In the genomic region with DNA sequence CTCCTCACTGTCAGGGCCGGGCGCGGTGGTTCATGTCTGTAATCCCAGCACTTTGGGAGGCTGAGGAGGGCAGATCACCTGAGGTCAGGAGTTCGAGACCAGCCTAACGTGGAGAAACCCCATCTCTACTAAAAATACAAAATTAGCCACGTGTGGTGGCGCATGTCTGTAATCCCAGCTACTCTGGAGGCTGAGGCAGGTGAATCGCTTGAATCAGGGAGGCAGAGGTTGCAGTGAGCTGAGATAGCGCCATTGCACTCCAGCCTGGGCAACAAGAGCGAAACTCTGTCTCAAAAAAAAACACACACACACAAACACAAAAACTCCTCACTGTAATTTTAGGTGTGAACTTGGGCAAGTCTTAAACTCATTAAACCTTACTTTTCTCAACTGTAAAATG, we compare ENCODE assay signal across 4 cellular contexts. TPM values are rescaled to one million over a fixed set of nuclear protein-coding genes. Genes with fewer than 3 reads are reported as not detected.
DNase-seq lines count a peak whose midpoint lies in the region; ATAC-seq, FAIRE-seq and TF ChIP-seq lines count a peak whose summit lies in the region.
"Not testable (repeated sequence)": the region's sequence is repeated elsewhere in the genome, so short reads cannot be mapped to it uniquely, and the experiment has no call there.

No MANE protein-coding gene starts in this region.

- H3K4me3 ChIP-seq in BLaER1; IMR-90 (ENCODE audit: insufficient read depth, low read depth, low read length); GM12878: not testable (repeated sequence)

- not testable (repeated sequence) for H2BK20ac ChIP-seq in IMR-90 (ENCODE audit: low read depth, low read length)

- not testable (repeated sequence) for H2BK120ac ChIP-seq in IMR-90 (ENCODE audit: low read depth, low read length)

- CTCF ChIA-PET in IMR-90 (lab: Yijun Ruan, JAX), result not testable (repeated sequence)
- CTCF ChIA-PET in GM12878 (lab: Yijun Ruan, JAX), result interaction anchor here (1.2 to 3.5 kb wide), 6 partner anchors 10 to 45 kb away, joined by 3 to 17 read pairs (median 8); no protein-coding TSS in a partner anchor

- BruUV-seq in IMR-90 (replicated peaks; lab: Mats Ljungman, UMichigan); GM12878 (replicated peaks; lab: Mats Ljungman, UMichigan): not testable (repeated sequence)

- not testable (repeated sequence) for DNase-seq in IMR-90; GM12878 (ENCODE audit: low read depth, low spot score); neural crest cell (ENCODE audit: low read depth, low spot score)

- H2BK15ac ChIP-seq in IMR-90 (ENCODE audit: low read depth, low read length), result not testable (repeated sequence)

- not testable (repeated sequence) for TF ChIP-seq EP300 in GM12878 (IDR thresholded peaks at IDR 0.05; ENCODE audit: borderline replicate concordance in 1 of 2, control insufficient read depth in 1 of 2, low read depth in 2 of 2, low read length in 2 of 2)

- not testable (repeated sequence) for TF ChIP-seq CTCF in IMR-90 (conservative IDR thresholded peaks at IDR 0.05; ENCODE audit: low read depth, low read length); GM12878 (IDR thresholded peaks at IDR 0.05 in 2 of 3, conservative IDR thresholded peaks at IDR 0.05 in 1 of 3; ENCODE audit: control insufficient read depth in 2 of 3, extremely low read depth in 1 of 3, insufficient read depth in 1 of 3, low read depth in 3 of 3, low read length in 3 of 3); neural crest cell (conservative IDR thresholded peaks at IDR 0.05)

- H2AK5ac ChIP-seq in IMR-90 (ENCODE audit: low read depth, low read length), result not testable (repeated sequence)

- H3K4me2 ChIP-seq in BLaER1, result peak overlapping the region; percentile 79
- not testable (repeated sequence) for H3K4me2 ChIP-seq in IMR-90 (ENCODE audit: low read depth, low read length); GM12878 (ENCODE audit: control insufficient read depth, insufficient read depth)

- peaks cover 49% of the 10 kb centered on the region for H3K4me1 ChIP-seq in BLaER1
- H3K4me1 ChIP-seq in IMR-90 (ENCODE audit: control insufficient read depth, insufficient read depth, low read length); GM12878 (ENCODE audit: control insufficient read depth, insufficient read depth, low read length): not testable (repeated sequence)

- dilution Hi-C loops in IMR-90 (cut with HindIII; ENCODE audit: low sequenced_read_pairs, unreplicated experiment), result not testable (repeated sequence)

- WGBS in IMR-90 (ENCODE audit: extremely low coverage in 2 of 2, insufficient read length in 1 of 2), 2 experiments, result no CpG with 5 or more reads among the region's 10 CpGs
- WGBS in GM12878 (ENCODE audit: insufficient coverage, insufficient replicate concordance, low lambda C conversion rate, missing lambda C conversion rate), result 83% methylated on average over 10 of the region's 10 CpGs

- not testable (repeated sequence) for H3K18ac ChIP-seq in IMR-90 (ENCODE audit: low read depth, low read length)

- H2BK5ac ChIP-seq in IMR-90 (ENCODE audit: low read depth, low read length, poor library complexity, severe bottlenecking), result not testable (repeated sequence)

- peaks cover 3 to 13% of the 10 kb centered on the region in 2 experiments; a peak in 2 of 4 replicates for H3K79me1 ChIP-seq in IMR-90 (ENCODE audit: low read depth in 1 of 2, low read length in 2 of 2)

- peaks cover 27% of the 10 kb centered on the region for H3K79me2 ChIP-seq in GM12878 (ENCODE audit: control insufficient read depth, insufficient read depth, low read length)

- H3K27me3 ChIP-seq in BLaER1; IMR-90 (ENCODE audit: control insufficient read depth, insufficient read depth, low read length); GM12878 (replicated peaks in 1 of 2; ENCODE audit: control insufficient read depth in 2 of 2, insufficient read depth in 2 of 2, low read length in 1 of 2): not testable (repeated sequence)

- RAD21 ChIA-PET in GM12878 (lab: Charles Lee; ENCODE audit: unreplicated experiment), result interaction anchor here (0.9 kb wide), 1 partner anchor 21 kb away, joined by 3 read pairs; no protein-coding TSS in a partner anchor

- not testable (repeated sequence) for H3K23ac ChIP-seq in IMR-90 (ENCODE audit: low read depth, low read length)

- not testable (repeated sequence) for H3K27me3 Mint-ChIP-seq in neural crest cell (ENCODE audit: low read depth)

- ATAC-seq in IMR-90 (ENCODE audit: low read depth); GM12878: not testable (repeated sequence)

- not testable (repeated sequence) for H2AFZ ChIP-seq in IMR-90 (replicated peaks; ENCODE audit: low read length, poor library complexity); GM12878 (ENCODE audit: control insufficient read depth, low read depth, low read length)

- H4K91ac ChIP-seq in IMR-90 (ENCODE audit: insufficient read depth, low read depth, low read length), result not testable (repeated sequence)

- peak overlapping the region; percentile 38 for H3K4me3 Mint-ChIP-seq in neural crest cell

- H3K36me3 Mint-ChIP-seq in neural crest cell (ENCODE audit: low read depth), result not testable (repeated sequence)

- not testable (repeated sequence) for H3K27ac Mint-ChIP-seq in neural crest cell (ENCODE audit: unreplicated experiment)

- TF ChIP-seq RAD21 in IMR-90 (IDR thresholded peaks at IDR 0.05; ENCODE audit: low read length); GM12878 (IDR thresholded peaks at IDR 0.05; ENCODE audit: insufficient read depth, low read depth, low read length): not testable (repeated sequence)

- H3K4ac ChIP-seq in IMR-90 (ENCODE audit: low read depth, low read length), result not testable (repeated sequence)

- H3K9me1 ChIP-seq in IMR-90 (ENCODE audit: insufficient read depth, low read length), result not testable (repeated sequence)

- 0 out of 2 replicates have a peak overlapping the region, but pooled peaks have one; percentile 15 for H3K14ac ChIP-seq in IMR-90 (replicated peaks; ENCODE audit: low read depth, low read length)

- intact Hi-C loops in IMR-90 (cut with micrococcal nuclease), result loop anchor here (5.0 kb wide), 1 partner anchor 358 kb away; no protein-coding TSS in a partner anchor
- intact Hi-C loops in GM12878 (cut with micrococcal nuclease; ENCODE audit: unreplicated experiment), result loop anchor here (2.0 kb wide), 1 partner anchor 21 kb away; no protein-coding TSS in a partner anchor

- TF ChIP-seq POLR2A in IMR-90 (IDR thresholded peaks at IDR 0.05; ENCODE audit: low read depth, low read length); GM12878 (IDR thresholded peaks at IDR 0.05; ENCODE audit: low read depth, low read length): not testable (repeated sequence)

- H3K56ac ChIP-seq in IMR-90 (ENCODE audit: extremely low read depth, insufficient read depth, low read length), result not testable (repeated sequence)

- not testable (repeated sequence) for H2AK9ac ChIP-seq in IMR-90 (replicated peaks; ENCODE audit: low read depth, low read length, poor library complexity)

- SMC1A ChIA-PET in GM12878 (lab: Charles Lee; ENCODE audit: uncharacterized antibody, unreplicated experiment), result interaction anchor here (0.7 to 2.7 kb wide), 4 partner anchors 11 to 89 kb away, joined by 3 to 16 read pairs (median 4); no protein-coding TSS in a partner anchor

- POLR2A ChIA-PET in IMR-90 (lab: Charles Lee; ENCODE audit: unreplicated experiment), result not testable (repeated sequence)
- POLR2A ChIA-PET in GM12878 (lab: Charles Lee), result interaction anchor here (1.0 to 9.5 kb wide), 6 partner anchors 11 to 802 kb away, joined by 3 to 118 read pairs (median 6); partner anchors contain the start of gene AKR1A1

- peaks cover 36% of the 10 kb centered on the region for H3K4me1 Mint-ChIP-seq in neural crest cell

- peak overlapping the region; percentile 97 for H3K27ac ChIP-seq in BLaER1
- not testable (repeated sequence) for H3K27ac ChIP-seq in IMR-90 (ENCODE audit: insufficient read depth, low read length); GM12878 (ENCODE audit: control insufficient read depth, insufficient read depth)

- H3K9ac ChIP-seq in BLaER1, result peak overlapping the region; percentile 98; the same call in 1 of the 2 replicates
- H3K9ac ChIP-seq in IMR-90 (ENCODE audit: low read depth, low read length); GM12878 (ENCODE audit: control insufficient read depth, insufficient read depth, low read length): not testable (repeated sequence)

- H4K20me1 ChIP-seq in BLaER1 (peaks cover 27% of the 10 kb centered on the region), IMR-90 (ENCODE audit: insufficient read depth, low read length) (peaks cover 26% of the 10 kb centered on the region)
- H4K20me1 ChIP-seq in GM12878 (ENCODE audit: control insufficient read depth, insufficient read depth), result not testable (repeated sequence)

- not testable (repeated sequence) for H3K9me3 Mint-ChIP-seq in neural crest cell

- in situ Hi-C loops in IMR-90 (cut with MboI; ENCODE audit: low sequenced_read_pairs); GM12878 (cut with MboI): not testable (repeated sequence)

- not testable (repeated sequence) for H4K8ac ChIP-seq in IMR-90 (ENCODE audit: low read depth in 2 of 2, low read length in 2 of 2)

- H3K9me3 ChIP-seq in BLaER1; IMR-90 (ENCODE audit: control insufficient read depth, insufficient read depth, low read length); GM12878 (replicated peaks; ENCODE audit: control insufficient read depth, insufficient read depth, low read length): not testable (repeated sequence)

- H4K5ac ChIP-seq in IMR-90 (ENCODE audit: low read depth, low read length), result not testable (repeated sequence)

- H3K36me3 ChIP-seq in BLaER1; IMR-90 (ENCODE audit: control insufficient read depth, insufficient read depth, low read length); GM12878 (ENCODE audit: control insufficient read depth in 2 of 2, insufficient read depth in 2 of 2, low read length in 1 of 2): not testable (repeated sequence)

- FAIRE-seq in GM12878 (lab: Jason Lieb, UNC), result not testable (repeated sequence)

RNA-seq across cellular contexts. Expression of gene PRDX1, which starts 2.3 kb away (rescaled TPM):
- 875 and 883 TPM in 2 replicates for total RNA-seq in IMR-90 (2012; rRNA removed)
- 530 and 612 TPM in 2 replicates for polyA plus RNA-seq in IMR-90 (2012; rRNA removed)
- 215 and 360 TPM in 2 replicates for polyA plus RNA-seq in IMR-90 (2012; cell fraction: cytosol; rRNA removed)
- polyA plus RNA-seq in IMR-90 (2012; cell fraction: nucleus; rRNA removed; ENCODE audit: low replicate concordance), result 38.8 and 276 TPM in 2 replicates
- 28.3 and 29.3 TPM in 2 replicates for total RNA-seq in GM12878 (2013; cell fraction: nucleolus; rRNA removed)
- total RNA-seq in GM12878 (2014; rRNA removed), result 822 and 988 TPM in 2 replicates
- 779 and 790 TPM in 2 replicates for total RNA-seq in GM12878 (2014; rRNA removed; fragmentation: Illumina TruSeq; extraction: Trizol)
- 630 and 659 TPM in 2 replicates for total RNA-seq in GM12878 (2021)
- 509 TPM for polyA plus RNA-seq in GM12878 (2011; ENCODE audit: low read depth)
- 784 and 883 TPM in 2 replicates for polyA plus RNA-seq in GM12878 (2011; rRNA removed)
- 460 and 514 TPM in 2 replicates for polyA plus RNA-seq in GM12878 (2011; cell fraction: cytosol; rRNA removed)
- 254 and 281 TPM in 2 replicates for polyA plus RNA-seq in GM12878 (2011; cell fraction: nucleus; rRNA removed)
- 373 and 379 TPM in 2 replicates for polyA plus RNA-seq in GM12878 (2012)
- 752 and 883 TPM in 2 replicates for polyA plus RNA-seq in GM12878 (2014; fragmentation: Illumina TruSeq; extraction: Trizol)
- polyA plus RNA-seq in GM12878 (2014; fragmentation: Nextera tagmentation; extraction: Ambion mirVana), result 1,000 to 10,000 TPM; 1,264 to 1,775 TPM
- 763 and 801 TPM in 2 replicates for polyA plus RNA-seq in GM12878 (2014; rRNA removed)
- 1,000 to 10,000 TPM; 1,223 to 1,315 TPM for polyA plus RNA-seq in GM12878 (2016; fragmentation: Nextera tagmentation; extraction: Ambion mirVana)
- polyA minus RNA-seq in GM12878 (2011; rRNA and poly(A)+ RNA removed), result 315 and 352 TPM in 2 replicates
- 102 and 104 TPM in 2 replicates for polyA minus RNA-seq in GM12878 (2011; cell fraction: cytosol; rRNA and poly(A)+ RNA removed)
- polyA minus RNA-seq in GM12878 (2011; cell fraction: nucleus; rRNA and poly(A)+ RNA removed), result 49.7 and 63.3 TPM in 2 replicates
- 317 and 334 TPM in 2 replicates for total RNA-seq in neural crest cell

RNA-seq across cellular contexts. Expression of gene MMACHC, which starts 23.9 kb away (rescaled TPM):
- total RNA-seq in IMR-90 (2012; rRNA removed) (5.2 and 6.4 TPM in 2 replicates), GM12878 (2014; rRNA removed) (10.8 and 13.6 TPM in 2 replicates), GM12878 (2014; rRNA removed; fragmentation: Illumina TruSeq; extraction: Trizol) (7.3 and 7.6 TPM in 2 replicates), GM12878 (2021) (14.2 and 14.8 TPM in 2 replicates), neural crest cell (9.7 and 12.5 TPM in 2 replicates)
- polyA plus RNA-seq in IMR-90 (2012; rRNA removed) (2.8 and 4.1 TPM in 2 replicates), GM12878 (2011; rRNA removed) (5.6 and 6.8 TPM in 2 replicates), GM12878 (2014; fragmentation: Illumina TruSeq; extraction: Trizol) (8.1 and 11.7 TPM in 2 replicates), GM12878 (2014; fragmentation: Nextera tagmentation; extraction: Ambion mirVana) (1 to 10 TPM; 4.6 to 5.7 TPM), GM12878 (2014; rRNA removed) (9.4 and 9.8 TPM in 2 replicates), GM12878 (2016; fragmentation: Nextera tagmentation; extraction: Ambion mirVana) (10 to 100 TPM in 1 of 2 experiments, 1 to 10 TPM in 1; 10.0 to 12.3 TPM)
- 3.2 and 3.3 TPM in 2 replicates for polyA plus RNA-seq in IMR-90 (2012; cell fraction: cytosol; rRNA removed)
- polyA plus RNA-seq in IMR-90 (2012; cell fraction: nucleus; rRNA removed; ENCODE audit: low replicate concordance), result 1.3 and 2.0 TPM in 2 replicates
- 5.3 and 6.3 TPM in 2 replicates for total RNA-seq in GM12878 (2013; cell fraction: nucleolus; rRNA removed)
- polyA plus RNA-seq in GM12878 (2011; ENCODE audit: low read depth), result 1.5 TPM
- polyA plus RNA-seq in GM12878 (2011; cell fraction: cytosol; rRNA removed), result 10.3 and 10.8 TPM in 2 replicates
- polyA plus RNA-seq in GM12878 (2011; cell fraction: nucleus; rRNA removed), result 5.8 and 6.5 TPM in 2 replicates
- polyA plus RNA-seq in GM12878 (2012), result 5.1 and 5.9 TPM in 2 replicates
- polyA minus RNA-seq in GM12878 (2011; rRNA and poly(A)+ RNA removed), result 12.1 and 19.3 TPM in 2 replicates
- 4.7 and 5.9 TPM in 2 replicates for polyA minus RNA-seq in GM12878 (2011; cell fraction: cytosol; rRNA and poly(A)+ RNA removed)
- 3.0 and 5.8 TPM in 2 replicates for polyA minus RNA-seq in GM12878 (2011; cell fraction: nucleus; rRNA and poly(A)+ RNA removed)

RNA-seq across cellular contexts. Expression of gene CCDC163, which starts 24.1 kb away (rescaled TPM):
- total RNA-seq in IMR-90 (2012; rRNA removed) (0.28 and 0.54 TPM in 2 replicates), GM12878 (2014; rRNA removed) (2.3 and 3.2 TPM in 2 replicates), GM12878 (2014; rRNA removed; fragmentation: Illumina TruSeq; extraction: Trizol) (2.0 and 2.1 TPM in 2 replicates), GM12878 (2021) (2.4 and 2.9 TPM in 2 replicates), neural crest cell (2.6 and 2.9 TPM in 2 replicates)
- polyA plus RNA-seq in IMR-90 (2012; rRNA removed) (0.89 and 1.0 TPM in 2 replicates), GM12878 (2011; rRNA removed) (2.6 and 3.2 TPM in 2 replicates), GM12878 (2014; fragmentation: Illumina TruSeq; extraction: Trizol) (2.7 and 3.0 TPM in 2 replicates), GM12878 (2014; fragmentation: Nextera tagmentation; extraction: Ambion mirVana) (1 to 10 TPM; 1.4 to 2.3 TPM), GM12878 (2014; rRNA removed) (3.6 and 5.3 TPM in 2 replicates), GM12878 (2016; fragmentation: Nextera tagmentation; extraction: Ambion mirVana) (1 to 10 TPM; 2.3 to 4.0 TPM)
- 0.75 and 1.0 TPM in 2 replicates for polyA plus RNA-seq in IMR-90 (2012; cell fraction: cytosol; rRNA removed)
- polyA plus RNA-seq in IMR-90 (2012; cell fraction: nucleus; rRNA removed; ENCODE audit: low replicate concordance), result 0.99 and 1.0 TPM in 2 replicates
- total RNA-seq in GM12878 (2013; cell fraction: nucleolus; rRNA removed), result 2.0 and 2.6 TPM in 2 replicates
- 2.5 TPM for polyA plus RNA-seq in GM12878 (2011; ENCODE audit: low read depth)
- polyA plus RNA-seq in GM12878 (2011; cell fraction: cytosol; rRNA removed), result 5.2 and 6.2 TPM in 2 replicates
- polyA plus RNA-seq in GM12878 (2011; cell fraction: nucleus; rRNA removed), result 3.1 and 4.0 TPM in 2 replicates
- 3.4 and 4.8 TPM in 2 replicates for polyA plus RNA-seq in GM12878 (2012)
- polyA minus RNA-seq in GM12878 (2011; rRNA and poly(A)+ RNA removed), result 3.3 and 3.9 TPM in 2 replicates
- polyA minus RNA-seq in GM12878 (2011; cell fraction: cytosol; rRNA and poly(A)+ RNA removed), result 0.94 and 3.0 TPM in 2 replicates
- 3.5 and 3.9 TPM in 2 replicates for polyA minus RNA-seq in GM12878 (2011; cell fraction: nucleus; rRNA and poly(A)+ RNA removed)

RNA-seq across cellular contexts. Expression of gene AKR1A1, which starts 26.7 kb away (rescaled TPM):
- 122 and 151 TPM in 2 replicates for total RNA-seq in IMR-90 (2012; rRNA removed)
- 141 and 144 TPM in 2 replicates for polyA plus RNA-seq in IMR-90 (2012; rRNA removed)
- polyA plus RNA-seq in IMR-90 (2012; cell fraction: cytosol; rRNA removed), result 162 and 164 TPM in 2 replicates
- polyA plus RNA-seq in IMR-90 (2012; cell fraction: nucleus; rRNA removed; ENCODE audit: low replicate concordance), result 137 and 158 TPM in 2 replicates
- 82.3 and 85.2 TPM in 2 replicates for total RNA-seq in GM12878 (2013; cell fraction: nucleolus; rRNA removed)
- total RNA-seq in GM12878 (2014; rRNA removed), result 208 and 209 TPM in 2 replicates
- 187 and 189 TPM in 2 replicates for total RNA-seq in GM12878 (2014; rRNA removed; fragmentation: Illumina TruSeq; extraction: Trizol)
- 259 and 260 TPM in 2 replicates for total RNA-seq in GM12878 (2021)
- 223 TPM for polyA plus RNA-seq in GM12878 (2011; ENCODE audit: low read depth)
- polyA plus RNA-seq in GM12878 (2011; rRNA removed), result 243 and 335 TPM in 2 replicates
- polyA plus RNA-seq in GM12878 (2011; cell fraction: cytosol; rRNA removed), result 422 and 450 TPM in 2 replicates
- polyA plus RNA-seq in GM12878 (2011; cell fraction: nucleus; rRNA removed), result 238 and 249 TPM in 2 replicates
- 188 and 204 TPM in 2 replicates for polyA plus RNA-seq in GM12878 (2012)
- polyA plus RNA-seq in GM12878 (2014; fragmentation: Illumina TruSeq; extraction: Trizol), result 182 and 222 TPM in 2 replicates
- polyA plus RNA-seq in GM12878 (2014; fragmentation: Nextera tagmentation; extraction: Ambion mirVana), result 100 to 1,000 TPM; 199 to 200 TPM
- polyA plus RNA-seq in GM12878 (2014; rRNA removed), result 253 and 265 TPM in 2 replicates
- 100 to 1,000 TPM; 309 to 334 TPM for polyA plus RNA-seq in GM12878 (2016; fragmentation: Nextera tagmentation; extraction: Ambion mirVana)
- polyA minus RNA-seq in GM12878 (2011; rRNA and poly(A)+ RNA removed), result 265 and 347 TPM in 2 replicates
- polyA minus RNA-seq in GM12878 (2011; cell fraction: cytosol; rRNA and poly(A)+ RNA removed), result 80.9 and 94.5 TPM in 2 replicates
- polyA minus RNA-seq in GM12878 (2011; cell fraction: nucleus; rRNA and poly(A)+ RNA removed), result 56.6 and 85.1 TPM in 2 replicates
- 185 and 192 TPM in 2 replicates for total RNA-seq in neural crest cell

RNA-seq across cellular contexts. Expression of gene TESK2, which starts 33.0 kb away (rescaled TPM):
- total RNA-seq in IMR-90 (2012; rRNA removed) (0.83 and 0.90 TPM in 2 replicates), GM12878 (2014; rRNA removed) (5.7 and 6.8 TPM in 2 replicates), GM12878 (2014; rRNA removed; fragmentation: Illumina TruSeq; extraction: Trizol) (4.4 and 4.7 TPM in 2 replicates), GM12878 (2021) (6.2 and 7.1 TPM in 2 replicates), neural crest cell (1.8 and 1.9 TPM in 2 replicates)
- polyA plus RNA-seq in IMR-90 (2012; rRNA removed) (1.1 and 1.3 TPM in 2 replicates), GM12878 (2011; rRNA removed) (8.3 and 10.0 TPM in 2 replicates), GM12878 (2014; fragmentation: Illumina TruSeq; extraction: Trizol) (6.7 and 7.5 TPM in 2 replicates), GM12878 (2014; fragmentation: Nextera tagmentation; extraction: Ambion mirVana) (1 to 10 TPM; 2.2 to 2.5 TPM), GM12878 (2014; rRNA removed) (5.9 and 7.1 TPM in 2 replicates), GM12878 (2016; fragmentation: Nextera tagmentation; extraction: Ambion mirVana) (1 to 10 TPM; 3.6 to 3.9 TPM)
- polyA plus RNA-seq in IMR-90 (2012; cell fraction: cytosol; rRNA removed), result 0.62 and 1.1 TPM in 2 replicates
- polyA plus RNA-seq in IMR-90 (2012; cell fraction: nucleus; rRNA removed; ENCODE audit: low replicate concordance), result 2.0 and 2.1 TPM in 2 replicates
- 16.5 and 21.3 TPM in 2 replicates for total RNA-seq in GM12878 (2013; cell fraction: nucleolus; rRNA removed)
- 7.6 TPM for polyA plus RNA-seq in GM12878 (2011; ENCODE audit: low read depth)
- polyA plus RNA-seq in GM12878 (2011; cell fraction: cytosol; rRNA removed), result 7.9 and 9.5 TPM in 2 replicates
- polyA plus RNA-seq in GM12878 (2011; cell fraction: nucleus; rRNA removed), result 10.4 and 12.5 TPM in 2 replicates
- polyA plus RNA-seq in GM12878 (2012), result 7.3 and 10.3 TPM in 2 replicates
- polyA minus RNA-seq in GM12878 (2011; rRNA and poly(A)+ RNA removed), result 6.1 and 11.0 TPM in 2 replicates
- 1.4 and 3.2 TPM in 2 replicates for polyA minus RNA-seq in GM12878 (2011; cell fraction: cytosol; rRNA and poly(A)+ RNA removed)
- 3.3 and 3.5 TPM in 2 replicates for polyA minus RNA-seq in GM12878 (2011; cell fraction: nucleus; rRNA and poly(A)+ RNA removed)
